In the genomic region with DNA sequence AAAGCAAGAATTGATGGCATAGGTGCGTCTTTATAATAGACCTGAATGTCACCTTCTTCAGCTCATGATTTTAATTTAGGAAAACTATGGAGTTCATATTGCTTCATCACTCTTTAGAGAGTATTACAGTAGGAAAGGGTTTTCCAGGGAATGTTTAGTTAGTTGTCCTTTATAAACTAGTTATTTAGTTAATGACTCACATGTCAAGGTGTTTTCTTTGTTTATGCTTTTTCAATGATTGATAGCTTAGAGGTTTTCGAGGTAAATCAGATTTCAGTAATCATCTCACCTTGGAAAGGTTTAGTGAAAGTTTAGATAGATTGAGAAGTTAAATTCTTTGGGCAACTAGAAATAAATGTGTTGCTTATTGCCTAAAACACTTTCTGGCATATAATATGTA, we compare ENCODE assay signal across 27 cellular contexts.
"Had no signal": no experiment of that assay in that cellular context is flagged by ENCODE, and none has a peak within 500 bp of the region (broad histone marks: within the 10 kb centered on the region; RNA-seq: fewer than 3 reads in every experiment).

No MANE protein-coding gene starts in this region.

- H3K4me3 ChIP-seq: adrenal gland, body of pancreas, cardiac muscle cell, colonic mucosa, left ventricle myocardium inferior, lung, suprapubic skin, tibial artery, upper lobe of right lung had no signal

- H3K9me3 Mint-ChIP-seq: activated naive CD8-positive, alpha-beta T cell treated with anti-CD3 and anti-CD28 coated beads for 36 hours; WTC11 had no signal

- H3K36me3 Mint-ChIP-seq: activated naive CD8-positive, alpha-beta T cell treated with anti-CD3 and anti-CD28 coated beads for 36 hours had no signal

- H3K4me3 Mint-ChIP-seq: activated CD8-positive, alpha-beta memory T cell treated with anti-CD3 and anti-CD28 coated beads, Interleukin-2, amount 10 ng/mL, durations not matched to agents 7 days and 5 days; activated CD8-positive, alpha-beta T cell treated with anti-CD3 and anti-CD28 coated beads, Interleukin-2, amount 10 ng/mL, durations not matched to agents 7 days and 5 days; activated naive CD8-positive, alpha-beta T cell treated with anti-CD3 and anti-CD28 coated beads for 36 hours; WTC11 had no signal

- H3K9me3 ChIP-seq: adrenal gland, body of pancreas, colonic mucosa, left ventricle myocardium inferior, spleen, suprapubic skin, tibial artery, upper lobe of right lung had no signal

- H3K27me3 ChIP-seq: adrenal gland, body of pancreas, cardiac muscle cell, colonic mucosa, spleen, suprapubic skin, tibial artery, upper lobe of right lung had no signal

- H3K27ac Mint-ChIP-seq: activated CD8-positive, alpha-beta memory T cell treated with anti-CD3 and anti-CD28 coated beads, Interleukin-2, amount 10 ng/mL, durations not matched to agents 7 days and 5 days; activated CD8-positive, alpha-beta T cell treated with anti-CD3 and anti-CD28 coated beads, Interleukin-2, amount 10 ng/mL, durations not matched to agents 7 days and 5 days; activated naive CD8-positive, alpha-beta T cell treated with anti-CD3 and anti-CD28 coated beads for 36 hours; WTC11 had no signal

- DNase-seq: activated CD4-positive, alpha-beta T cell treated with anti-CD3 and anti-CD28 coated beads for 1 hour; activated CD8-positive, alpha-beta memory T cell treated with anti-CD3 and anti-CD28 coated beads, Interleukin-2, amount 10 ng/mL, durations not matched to agents 7 days and 5 days; activated CD8-positive, alpha-beta T cell treated with anti-CD3 and anti-CD28 coated beads, Interleukin-2, amount 10 ng/mL, durations not matched to agents 7 days and 5 days; activated effector memory CD4-positive, alpha-beta T cell treated with Interleukin-2 at 50 U/mL for 16 hours; activated naive CD4-positive, alpha-beta T cell treated with Interleukin-2 at 50 U/mL for 16 hours; activated naive CD8-positive, alpha-beta T cell treated with anti-CD3 and anti-CD28 coated beads for 36 hours; adrenal gland; aorta; body of pancreas; cerebellar nuclear complex; colonic mucosa; effector CD8-positive, alpha-beta T cell; glutamatergic neuron; islet precursor cell; left ventricle myocardium inferior; nucleus accumbens; right cardiac atrium; spleen; stimulated activated naive CD4-positive, alpha-beta T cell; T-helper 2 cell; tibial artery; upper lobe of right lung had no signal

- H3K27me3 Mint-ChIP-seq: activated CD8-positive, alpha-beta memory T cell treated with anti-CD3 and anti-CD28 coated beads, Interleukin-2, amount 10 ng/mL, durations not matched to agents 7 days and 5 days; activated naive CD8-positive, alpha-beta T cell treated with anti-CD3 and anti-CD28 coated beads for 36 hours had no signal

- H3K4me1 ChIP-seq: parathyroid adenoma had no signal

- H3K27ac ChIP-seq: adrenal gland, colonic mucosa, left ventricle myocardium inferior, parathyroid adenoma, suprapubic skin, upper lobe of right lung had no signal

- H2AFZ ChIP-seq: parathyroid adenoma had no signal

- ATAC-seq: activated CD8-positive, alpha-beta memory T cell treated with anti-CD3 and anti-CD28 coated beads, Interleukin-2, amount 10 ng/mL, durations not matched to agents 7 days and 5 days; activated CD8-positive, alpha-beta T cell treated with anti-CD3 and anti-CD28 coated beads, Interleukin-2, amount 10 ng/mL, durations not matched to agents 7 days and 5 days; body of pancreas; right cardiac atrium; upper lobe of right lung; WTC11 had no signal
